11 cellular contexts compared by ENCODE assay signal in genomic region chr13:79246575-79246949, GRCh38.
A peak's percentile ranks its signal among the peaks of the same experiment; 100 is the strongest.
DNase-seq lines count a peak whose midpoint lies in the region; ATAC-seq, FAIRE-seq and TF ChIP-seq lines count a peak whose summit lies in the region.
"Had no signal": no experiment of that assay in that cellular context is flagged by ENCODE, and none has a peak within 500 bp of the region (broad histone marks: within the 10 kb centered on the region; RNA-seq: fewer than 3 reads in every experiment).

No MANE protein-coding gene starts in this region.

- FAIRE-seq in D721Med (lab: Jason Lieb, UNC) = no peak

- no peaks in the 10 kb centered on the region for H3K9me2 ChIP-seq in DOHH2 (replicated peaks; ENCODE audit: control insufficient read depth, low read length)

- H3K4me2 ChIP-seq in DOHH2 (ENCODE audit: low read length) = no peak overlapping the region

- peaks cover 12% of the 10 kb centered on the region for H3K27me3 Mint-ChIP-seq in activated naive CD8-positive, alpha-beta T cell treated with anti-CD3 and anti-CD28 coated beads for 36 hours

- peak; percentile 41 for ATAC-seq in GM19328 (IDR thresholded peaks at IDR 0.05; ENCODE audit: unreplicated experiment)
- ATAC-seq in HG03280 (IDR thresholded peaks at IDR 0.05; ENCODE audit: unreplicated experiment) = peak; percentile 27

- H3K27ac ChIP-seq in DOHH2 (ENCODE audit: low read depth, low read length) = no peak overlapping the region
- H3K27ac ChIP-seq: thoracic aorta had no signal

- no peaks in the 10 kb centered on the region for H3K36me3 ChIP-seq in DOHH2 (ENCODE audit: control insufficient read depth, low read length)
- H3K36me3 ChIP-seq: thoracic aorta had no signal

- peak; percentile 59 for TF ChIP-seq CTCF in DOHH2 (IDR thresholded peaks at IDR 0.05; ENCODE audit: low read depth, low read length, poor library complexity, severe bottlenecking)
- no peak for TF ChIP-seq CTCF in D721Med (IDR thresholded peaks at IDR 0.05; ENCODE audit: insufficient read depth, missing control alignments)

- H3K4me3 ChIP-seq in DOHH2 (ENCODE audit: low read length) = no peak overlapping the region
- H3K4me3 ChIP-seq: thoracic aorta had no signal

- no peak overlapping the region for H3K27ac Mint-ChIP-seq in activated naive CD8-positive, alpha-beta T cell treated with anti-CD3 and anti-CD28 coated beads for 36 hours

- no peaks in the 10 kb centered on the region for H3K36me3 Mint-ChIP-seq in activated naive CD8-positive, alpha-beta T cell treated with anti-CD3 and anti-CD28 coated beads for 36 hours

- H3K4me1 ChIP-seq in DOHH2 (ENCODE audit: control insufficient read depth, low read length) = no peaks in the 10 kb centered on the region

- DNase-seq in SK-MEL-5 (ENCODE audit: low read depth, low spot score) (peak; percentile 11), GM19240 (ENCODE audit: insufficient read length, low spot score) (no peak), D721Med (ENCODE audit: insufficient read length, low spot score) (no peak), mesenteric fat pad (ENCODE audit: low spot score) (no peak)
- no peak for DNase-seq in activated naive CD8-positive, alpha-beta T cell treated with anti-CD3 and anti-CD28 coated beads for 36 hours
- DNase-seq: activated CD4-positive, alpha-beta T cell treated with anti-CD3 and anti-CD28 coated beads for 1 hour; NCI-H187 treated with DMSO at 0.1 percent for 48 hours had no signal

- no peaks in the 10 kb centered on the region for H3K9me3 ChIP-seq in DOHH2 (ENCODE audit: control insufficient read depth, insufficient read depth, low read length)
- H3K9me3 ChIP-seq: thoracic aorta had no signal

- no peaks in the 10 kb centered on the region for H3K79me2 ChIP-seq in DOHH2 (ENCODE audit: control insufficient read depth, low read length)

- H3K4me3 Mint-ChIP-seq in activated naive CD8-positive, alpha-beta T cell treated with anti-CD3 and anti-CD28 coated beads for 36 hours = no peak overlapping the region

- H3F3A ChIP-seq in DOHH2 (ENCODE audit: control insufficient read depth, insufficient read depth) = no peaks in the 10 kb centered on the region

- no peaks in the 10 kb centered on the region for H3K9me3 Mint-ChIP-seq in activated naive CD8-positive, alpha-beta T cell treated with anti-CD3 and anti-CD28 coated beads for 36 hours

- H4K20me1 ChIP-seq in DOHH2 (ENCODE audit: control insufficient read depth, insufficient read depth, low read depth, low read length) = no peaks in the 10 kb centered on the region

- in situ Hi-C loops in SK-MEL-5 (cut with HindIII; ENCODE audit: low pct_unique_long_range_greater_than_20kb, low sequenced_read_pairs) = no loop called here

- H3K27me3 ChIP-seq in DOHH2 (ENCODE audit: control insufficient read depth, low read length) = no peaks in the 10 kb centered on the region

- no peaks in the 10 kb centered on the region for H3K4me1 Mint-ChIP-seq in activated naive CD8-positive, alpha-beta T cell treated with anti-CD3 and anti-CD28 coated beads for 36 hours
